In the genomic region with DNA sequence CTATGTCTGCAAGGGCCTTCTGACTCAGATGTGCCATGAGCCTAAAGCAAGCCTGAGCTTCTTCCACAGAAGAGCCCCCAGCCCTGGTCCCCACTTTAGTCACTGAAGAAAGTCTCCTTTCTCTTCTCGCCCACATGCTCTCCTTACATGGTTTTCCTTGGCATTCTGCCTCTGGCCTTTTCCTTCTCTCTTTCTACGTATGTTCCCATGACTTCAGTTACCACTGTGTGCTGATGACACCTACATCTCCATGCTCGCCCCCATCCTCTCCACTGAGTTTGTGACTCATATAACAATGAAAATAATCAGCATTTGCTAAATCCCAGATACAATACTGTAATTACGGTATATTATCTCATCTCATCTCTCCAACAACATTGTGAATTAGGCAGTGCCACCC, we compare ENCODE assay signal across 15 cellular contexts.
DNase-seq lines count a peak whose midpoint lies in the region; ATAC-seq and TF ChIP-seq lines count a peak whose summit lies in the region.
"Had no signal": no experiment of that assay in that cellular context is flagged by ENCODE, and none has a peak within 500 bp of the region (broad histone marks: within the 10 kb centered on the region; RNA-seq: fewer than 3 reads in every experiment).

No MANE protein-coding gene starts in this region.

- peak overlapping the region; percentile 26 for H3K4me2 ChIP-seq in skeletal muscle satellite cell (ENCODE audit: low read length)
- H3K4me2 ChIP-seq: hepatocyte, smooth muscle cell had no signal

- no peak for TF ChIP-seq CTCF in ascending aorta (IDR thresholded peaks at IDR 0.05)

- H3K4me1 ChIP-seq in skeletal muscle satellite cell (ENCODE audit: control insufficient read depth, insufficient read depth, low read length) (peaks cover 23% of the 10 kb centered on the region), ascending aorta (no peaks in the 10 kb centered on the region)
- H3K4me1 ChIP-seq: Peyer's patch, tibial artery had no signal

- no peak overlapping the region for H3K9ac ChIP-seq in skeletal muscle satellite cell (ENCODE audit: low read depth, low read length)

- ATAC-seq in HG02798 (IDR thresholded peaks at IDR 0.05; ENCODE audit: poor library complexity, unreplicated experiment) = no peak

- no peak overlapping the region for H3K27ac ChIP-seq in ascending aorta
- H3K27ac ChIP-seq: coronary artery, hepatocyte, Peyer's patch, SJSA1, tibial artery had no signal

- H3K4me3 ChIP-seq in skeletal muscle satellite cell (ENCODE audit: low read length) (no peak overlapping the region), ascending aorta (no peak overlapping the region)
- H3K4me3 ChIP-seq: coronary artery, hepatocyte, Peyer's patch, SJSA1, smooth muscle cell, tibial artery had no signal

- peak; percentile 62 for DNase-seq in ELR (ENCODE audit: low read depth)
- DNase-seq in amniotic epithelial cell (ENCODE audit: low read depth) = peak; percentile 55
- peak; percentile 44 for DNase-seq in fibroblast of peridontal ligament (ENCODE audit: extremely low read depth)
- no peak for DNase-seq in ascending aorta (ENCODE audit: low spot score in 2 of 2)
- no peak for DNase-seq in NCI-H187 (lab: John Stamatoyannopoulos, UW)
- DNase-seq in NCI-H1436 treated with DMSO at 0.1 percent for 48 hours (lab: John Stamatoyannopoulos, UW) = no peak
- DNase-seq: NCI-H524 treated with DMSO at 0.1 percent for 48 hours, Peyer's patch, tibial artery had no signal

- no peaks in the 10 kb centered on the region for H3K27me3 ChIP-seq in skeletal muscle satellite cell (ENCODE audit: control insufficient read depth, insufficient read depth, low read length)
- no peaks in the 10 kb centered on the region for H3K27me3 ChIP-seq in ascending aorta
- H3K27me3 ChIP-seq: hepatocyte, Peyer's patch, SJSA1, tibial artery had no signal

- peaks cover 7% of the 10 kb centered on the region for H3K36me3 ChIP-seq in skeletal muscle satellite cell (ENCODE audit: insufficient read depth, low read length)
- H3K36me3 ChIP-seq in ascending aorta = no peaks in the 10 kb centered on the region
- H3K36me3 ChIP-seq: Peyer's patch, SJSA1, tibial artery had no signal

- intact Hi-C loops in ascending aorta (cut with DNase I) = no loop called here

- H3K9me3 ChIP-seq in skeletal muscle satellite cell (replicated peaks; ENCODE audit: low read length) (no peaks in the 10 kb centered on the region), ascending aorta (no peaks in the 10 kb centered on the region)
- H3K9me3 ChIP-seq: Peyer's patch, SJSA1, tibial artery had no signal

Comparison
In these comparisons a context has a peak if more than half of its experiments do, and no peak if none do; other contexts are left out.
1. DNase-seq: peak in ELR (single experiment), amniotic epithelial cell (single experiment) and fibroblast of peridontal ligament (single experiment); none in ascending aorta (0 of 2), NCI-H187 (0 of 2) and NCI-H1436 treated with DMSO at 0.1 percent for 48 hours (single experiment).